In the genomic region with DNA sequence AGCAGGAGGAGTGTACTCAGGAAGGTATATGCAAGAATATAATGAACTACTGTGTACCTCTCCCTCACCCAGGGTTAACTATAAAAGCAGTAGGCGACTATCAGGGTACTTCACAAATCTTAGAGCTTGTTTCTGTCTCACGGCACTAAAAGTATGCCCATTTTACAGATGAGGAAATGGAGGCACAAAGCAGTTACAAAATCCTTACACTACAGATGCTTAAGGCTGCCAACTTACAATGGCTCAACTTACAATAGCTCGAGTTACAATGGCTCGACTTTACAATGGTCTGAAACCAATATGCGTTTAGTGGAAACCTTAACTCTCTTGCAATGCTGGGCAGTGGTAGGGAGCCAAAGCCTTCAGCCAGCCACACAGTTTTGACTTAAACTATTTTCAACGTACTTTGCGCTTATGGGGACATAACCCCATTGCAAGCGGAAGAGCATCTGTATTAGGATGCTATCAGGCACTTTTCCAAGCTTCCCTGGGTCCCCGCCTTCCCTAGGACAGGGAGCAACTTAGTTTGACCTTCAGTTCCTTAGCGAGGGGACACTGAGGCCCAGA, we compare ENCODE assay signal across 19 cellular contexts. TPM values are rescaled to one million over a fixed set of nuclear protein-coding genes. Genes with fewer than 3 reads are reported as not detected.
DNase-seq lines count a peak whose midpoint lies in the region; ATAC-seq, FAIRE-seq and TF ChIP-seq lines count a peak whose summit lies in the region.
"Had no signal": no experiment of that assay in that cellular context is flagged by ENCODE, and none has a peak within 500 bp of the region (broad histone marks: within the 10 kb centered on the region; RNA-seq: fewer than 3 reads in every experiment).

No MANE protein-coding gene starts in this region.

- H3K9me3 ChIP-seq in K562 (replicated peaks; ENCODE audit: control insufficient read depth, insufficient read depth, low read depth, low read length), result no peaks in the 10 kb centered on the region
- H3K9me3 ChIP-seq: HAP-1, SJCRH30 had no signal

- peaks cover 13 to 58% of the 10 kb centered on the region in 2 experiments; a peak in 4 of 5 replicates for H3K27me3 ChIP-seq in K562 (ENCODE audit: control insufficient read depth in 2 of 2, insufficient read depth in 2 of 2, low read length in 2 of 2)
- H3K27me3 ChIP-seq: SJCRH30 had no signal

- TF ChIP-seq RAD21 in K562 (CRISPR knock-in tag; conservative IDR thresholded peaks at IDR 0.05 in 1 of 2, IDR thresholded peaks at IDR 0.05 in 1 of 2), result no peak

- WGBS in K562 (ENCODE audit: insufficient coverage, low coverage, missing lambda C conversion rate), result 3% methylated on average over 10 of the region's 10 CpGs

- no peak overlapping the region for H3K27ac ChIP-seq in K562 (ENCODE audit: extremely low read depth, low read depth, low read length)
- H3K27ac ChIP-seq: RWPE1, SJCRH30 had no signal

- in situ Hi-C loops in K562 (cut with MboI), result no loop called here

- no peak for TF ChIP-seq EP300 in K562 (IDR thresholded peaks at IDR 0.05; ENCODE audit: low read length)

- H3K4me2 ChIP-seq in K562 (ENCODE audit: insufficient read depth, low read length), result no peak overlapping the region

- H3K27me3 Mint-ChIP-seq in activated CD8-positive, alpha-beta T cell treated with anti-CD3 and anti-CD28 coated beads, Interleukin-2, amount 10 ng/mL, durations not matched to agents 7 days and 5 days (ENCODE audit: low read depth), result peaks cover 13% of the 10 kb centered on the region

- CTCF ChIA-PET in K562 (lab: Yijun Ruan, JAX; ENCODE audit: low intra/inter-chr PET ratio), result no interaction called here
- CTCF ChIA-PET in activated CD8-positive, alpha-beta T cell treated with anti-CD3 and anti-CD28 coated beads, Interleukin-2, amount 10 ng/mL, durations not matched to agents 7 days and 5 days (lab: Charles Lee), result interaction anchor here (1.2 to 3.4 kb wide), 2 partner anchors 17 to 129 kb away, joined by 3 to 19 read pairs; partner anchors contain the start of gene TRAPPC5

- H3K9me1 ChIP-seq in K562 (ENCODE audit: control insufficient read depth, insufficient read depth, low read length), result no peaks in the 10 kb centered on the region

- no peaks in the 10 kb centered on the region; the same call in 1 of the 2 replicates for H4K20me1 ChIP-seq in K562 (replicated peaks; ENCODE audit: control insufficient read depth, insufficient read depth, low read length)

- peak; percentile 41 for FAIRE-seq in GM18507 (lab: Jason Lieb, UNC)
- no peak for FAIRE-seq in K562 (lab: Jason Lieb, UNC)

- ATAC-seq in K562, result no peak
- no peak for ATAC-seq in activated CD8-positive, alpha-beta T cell treated with anti-CD3 and anti-CD28 coated beads, Interleukin-2, amount 10 ng/mL, durations not matched to agents 7 days and 5 days
- ATAC-seq in HG03442 (IDR thresholded peaks at IDR 0.05; ENCODE audit: unreplicated experiment), result no peak

- peaks cover 10% of the 10 kb centered on the region for H3K4me1 Mint-ChIP-seq in activated CD8-positive, alpha-beta T cell treated with anti-CD3 and anti-CD28 coated beads, Interleukin-2, amount 10 ng/mL, durations not matched to agents 7 days and 5 days (ENCODE audit: low read depth)

- no peak for TF ChIP-seq CTCF in K562 (IDR thresholded peaks at IDR 0.05 in 2 of 3, conservative IDR thresholded peaks at IDR 0.05 in 1 of 3; ENCODE audit: insufficient read depth in 2 of 3, low read depth in 1 of 3, low read length in 3 of 3)

- no peak for TF ChIP-seq POLR2A in K562 (conservative IDR thresholded peaks at IDR 0.05)

- H3K9me3 Mint-ChIP-seq in activated CD8-positive, alpha-beta T cell treated with anti-CD3 and anti-CD28 coated beads, Interleukin-2, amount 10 ng/mL, durations not matched to agents 7 days and 5 days (ENCODE audit: insufficient read depth), result no peaks in the 10 kb centered on the region
- H3K9me3 Mint-ChIP-seq: CD14-positive monocyte had no signal

- peaks cover 2 to 8% of the 10 kb centered on the region in 2 experiments; a peak in 4 of 5 replicates for H3K4me1 ChIP-seq in K562 (replicated peaks in 1 of 2; ENCODE audit: control insufficient read depth in 2 of 2, insufficient read depth in 2 of 2, low read length in 2 of 2)
- H3K4me1 ChIP-seq: HAP-1, SJCRH30 had no signal

- intact Hi-C loops in K562 (cut with micrococcal nuclease), result no loop called here

- no peak overlapping the region for H2AFZ ChIP-seq in K562 (ENCODE audit: low read depth, low read length)

- peak overlapping the region; percentile 80; the same call in 1 of the 2 replicates for H3K4me3 ChIP-seq in GM08714 (ENCODE audit: low read length)
- H3K4me3 ChIP-seq in K562, result no peak overlapping the region
- H3K4me3 ChIP-seq: HAP-1, SJCRH30 had no signal

- H3K9ac ChIP-seq in K562 (ENCODE audit: insufficient read depth in 1 of 2, low read depth in 2 of 2, low read length in 2 of 2), result no peak overlapping the region

- no peaks in the 10 kb centered on the region for H3K79me2 ChIP-seq in K562 (ENCODE audit: control insufficient read depth, insufficient read depth, low read length)

- H3K4me3 Mint-ChIP-seq in activated CD8-positive, alpha-beta T cell treated with anti-CD3 and anti-CD28 coated beads, Interleukin-2, amount 10 ng/mL, durations not matched to agents 7 days and 5 days, result no peak overlapping the region

- H3K27ac Mint-ChIP-seq in activated CD8-positive, alpha-beta T cell treated with anti-CD3 and anti-CD28 coated beads, Interleukin-2, amount 10 ng/mL, durations not matched to agents 7 days and 5 days, result no peak overlapping the region

- POLR2A ChIA-PET in K562 (lab: Yijun Ruan, JAX), result interaction anchor here (0.7 to 1.8 kb wide), 4 partner anchors 8 to 200 kb away, joined by 3 to 4 read pairs (median 3); a partner anchor contains a TSS
- POLR2A ChIA-PET in activated CD8-positive, alpha-beta T cell treated with anti-CD3 and anti-CD28 coated beads, Interleukin-2, amount 10 ng/mL, durations not matched to agents 7 days and 5 days (lab: Charles Lee), result interaction anchor here (1.3 kb wide), 1 partner anchor 9 kb away, joined by 3 read pairs; no protein-coding TSS in a partner anchor

- DNase-seq in GM18507 (ENCODE audit: extremely low spot score, insufficient read length, low read depth) (no peak), K562 (ENCODE audit: extremely low read depth in 1 of 4, low spot score in 3 of 4) (no peak), NCI-H1417 (lab: John Stamatoyannopoulos, UW) (no peak)
- DNase-seq in activated CD8-positive, alpha-beta T cell treated with anti-CD3 and anti-CD28 coated beads, Interleukin-2, amount 10 ng/mL, durations not matched to agents 7 days and 5 days, result no peak
- DNase-seq: DMS 273 treated with DMSO at 0.1 percent for 48 hours, GDM1, NCI-H1048, NCI-H146, NCI-H2081, NCI-H748 treated with DMSO at 0.1 percent for 48 hours, OCI-M1, SJCRH30 had no signal

- H3K36me3 Mint-ChIP-seq in activated CD8-positive, alpha-beta T cell treated with anti-CD3 and anti-CD28 coated beads, Interleukin-2, amount 10 ng/mL, durations not matched to agents 7 days and 5 days (ENCODE audit: low read depth), result no peaks in the 10 kb centered on the region

- H3K36me3 ChIP-seq in K562 (ENCODE audit: control insufficient read depth, insufficient read depth, low read length), result no peaks in the 10 kb centered on the region
- H3K36me3 ChIP-seq: HAP-1, SJCRH30 had no signal

- BruUV-seq in K562 (replicated peaks; lab: Mats Ljungman, UMichigan), result no TSS peak

RNA-seq across cellular contexts. Expression of gene FCER2, which starts 4.1 kb away (rescaled TPM):
- total RNA-seq in K562 (2011; cell fraction: chromatin; rRNA removed; ENCODE audit: low replicate concordance), result 0.19 TPM in 1 of 2 replicates, not detected in the other
- not detected in 2 replicates for total RNA-seq in K562 (2011; cell fraction: nucleolus; rRNA removed)
- not detected in 2 replicates for total RNA-seq in K562 (2011; cell fraction: nucleoplasm; rRNA removed)
- total RNA-seq in K562 (2014; rRNA removed) (not detected in 2 replicates), K562 (2014; rRNA removed; fragmentation: Illumina TruSeq; extraction: Trizol) (not detected in 2 replicates), K562 (2015; rRNA removed; fragmentation: Illumina TruSeq; extraction: Trizol) (not detected in 2 replicates), K562 (2021) (0.11 and 0.38 TPM in 2 replicates)
- polyA plus RNA-seq in K562 (2011; rRNA removed) (not detected in 2 replicates), K562 (2014; fragmentation: Illumina TruSeq; extraction: Trizol) (not detected in 2 replicates), K562 (2014; fragmentation: Nextera tagmentation; extraction: Ambion mirVana) (not detected), K562 (2014; rRNA removed) (not detected in 2 replicates)
- 0.04 TPM in 2 replicates for polyA plus RNA-seq in K562 (2011; cell fraction: cytosol; rRNA removed)
- polyA plus RNA-seq in K562 (2011; cell fraction: nucleus; rRNA removed), result 0.17 TPM in 1 of 2 replicates, not detected in the other
- 0.17 TPM in 1 of 2 replicates, not detected in the other for polyA plus RNA-seq in K562 (2012)
- polyA minus RNA-seq in K562 (2011; rRNA and poly(A)+ RNA removed), result not detected in 2 replicates
- polyA minus RNA-seq in K562 (2011; cell fraction: cytosol; rRNA and poly(A)+ RNA removed), result not detected in 2 replicates
- not detected in 2 replicates for polyA minus RNA-seq in K562 (2011; cell fraction: nucleus; rRNA and poly(A)+ RNA removed)
- under 1 TPM; 0.29 to 0.31 TPM for total RNA-seq in activated CD8-positive, alpha-beta T cell treated with anti-CD3 and anti-CD28 coated beads, Interleukin-2, amount 10 ng/mL, durations not matched to agents 7 days and 5 days
- total RNA-seq: MCF 10A, NCI-H460, SJCRH30 had no signal

RNA-seq across cellular contexts. Expression of gene TRAPPC5, which starts 17.2 kb away (rescaled TPM):
- total RNA-seq in K562 (2011; cell fraction: chromatin; rRNA removed; ENCODE audit: low replicate concordance), result 2.3 and 11.2 TPM in 2 replicates
- 11.8 and 15.7 TPM in 2 replicates for total RNA-seq in K562 (2011; cell fraction: nucleolus; rRNA removed)
- total RNA-seq in K562 (2011; cell fraction: nucleoplasm; rRNA removed), result 8.2 and 13.0 TPM in 2 replicates
- total RNA-seq in K562 (2014; rRNA removed), result 76.2 and 82.6 TPM in 2 replicates
- total RNA-seq in K562 (2014; rRNA removed; fragmentation: Illumina TruSeq; extraction: Trizol), result 0.99 and 2.7 TPM in 2 replicates
- total RNA-seq in K562 (2015; rRNA removed; fragmentation: Illumina TruSeq; extraction: Trizol), result 40.9 and 42.0 TPM in 2 replicates
- total RNA-seq in K562 (2021), result 76.9 and 81.9 TPM in 2 replicates
- polyA plus RNA-seq in K562 (2011; rRNA removed), result 29.3 and 56.7 TPM in 2 replicates
- polyA plus RNA-seq in K562 (2011; cell fraction: cytosol; rRNA removed), result 24.8 and 87.6 TPM in 2 replicates
- polyA plus RNA-seq in K562 (2011; cell fraction: nucleus; rRNA removed), result 27.0 and 33.8 TPM in 2 replicates
- 62.7 and 107 TPM in 2 replicates for polyA plus RNA-seq in K562 (2012)
- polyA plus RNA-seq in K562 (2014; fragmentation: Illumina TruSeq; extraction: Trizol), result 3.9 and 21.4 TPM in 2 replicates
- 1 to 10 TPM; 2.0 to 4.2 TPM for polyA plus RNA-seq in K562 (2014; fragmentation: Nextera tagmentation; extraction: Ambion mirVana)
- 45.2 and 53.1 TPM in 2 replicates for polyA plus RNA-seq in K562 (2014; rRNA removed)
- 14.1 and 25.3 TPM in 2 replicates for polyA minus RNA-seq in K562 (2011; rRNA and poly(A)+ RNA removed)
- 34.8 and 50.1 TPM in 2 replicates for polyA minus RNA-seq in K562 (2011; cell fraction: cytosol; rRNA and poly(A)+ RNA removed)
- 3.0 and 11.8 TPM in 2 replicates for polyA minus RNA-seq in K562 (2011; cell fraction: nucleus; rRNA and poly(A)+ RNA removed)
- 10 to 100 TPM; 92.8 to 95.1 TPM for total RNA-seq in activated CD8-positive, alpha-beta T cell treated with anti-CD3 and anti-CD28 coated beads, Interleukin-2, amount 10 ng/mL, durations not matched to agents 7 days and 5 days

RNA-seq across cellular contexts. Expression of gene MCEMP1, which starts 20.9 kb away (rescaled TPM):
- total RNA-seq in K562 (2011; cell fraction: chromatin; rRNA removed; ENCODE audit: low replicate concordance), result 3.0 TPM in 2 replicates
- total RNA-seq in K562 (2011; cell fraction: nucleolus; rRNA removed), result 2.2 and 3.3 TPM in 2 replicates
- 3.3 and 5.6 TPM in 2 replicates for total RNA-seq in K562 (2011; cell fraction: nucleoplasm; rRNA removed)
- total RNA-seq in K562 (2014; rRNA removed) (0.18 and 0.37 TPM in 2 replicates), K562 (2014; rRNA removed; fragmentation: Illumina TruSeq; extraction: Trizol) (0.26 and 0.33 TPM in 2 replicates), K562 (2015; rRNA removed; fragmentation: Illumina TruSeq; extraction: Trizol) (0.08 and 0.11 TPM in 2 replicates), K562 (2021) (0.51 and 0.63 TPM in 2 replicates)
- polyA plus RNA-seq in K562 (2011; rRNA removed) (0.79 and 1.8 TPM in 2 replicates), K562 (2014; fragmentation: Illumina TruSeq; extraction: Trizol) (0.49 and 0.68 TPM in 2 replicates), K562 (2014; fragmentation: Nextera tagmentation; extraction: Ambion mirVana) (under 1 TPM; 0.81 to 0.94 TPM), K562 (2014; rRNA removed) (0.49 and 0.65 TPM in 2 replicates)
- 0.93 and 1.3 TPM in 2 replicates for polyA plus RNA-seq in K562 (2011; cell fraction: cytosol; rRNA removed)
- 1.5 and 2.3 TPM in 2 replicates for polyA plus RNA-seq in K562 (2011; cell fraction: nucleus; rRNA removed)
- 0.78 and 5.4 TPM in 2 replicates for polyA plus RNA-seq in K562 (2012)
- 0.87 and 1.2 TPM in 2 replicates for polyA minus RNA-seq in K562 (2011; rRNA and poly(A)+ RNA removed)
- polyA minus RNA-seq in K562 (2011; cell fraction: cytosol; rRNA and poly(A)+ RNA removed), result 0.67 TPM in 1 of 2 replicates, not detected in the other
- 0.13 TPM in 1 of 2 replicates, not detected in the other for polyA minus RNA-seq in K562 (2011; cell fraction: nucleus; rRNA and poly(A)+ RNA removed)
- total RNA-seq in activated CD8-positive, alpha-beta T cell treated with anti-CD3 and anti-CD28 coated beads, Interleukin-2, amount 10 ng/mL, durations not matched to agents 7 days and 5 days, result not detected
- total RNA-seq: NCI-H460, SJCRH30 had no signal

RNA-seq across cellular contexts. Expression of gene RETN, which starts 29.0 kb away (rescaled TPM):
- not detected in 2 replicates for total RNA-seq in K562 (2011; cell fraction: chromatin; rRNA removed; ENCODE audit: low replicate concordance)
- not detected in 2 replicates for total RNA-seq in K562 (2011; cell fraction: nucleolus; rRNA removed)
- not detected in 2 replicates for total RNA-seq in K562 (2011; cell fraction: nucleoplasm; rRNA removed)
- total RNA-seq in K562 (2014; rRNA removed) (not detected in 2 replicates), K562 (2014; rRNA removed; fragmentation: Illumina TruSeq; extraction: Trizol) (not detected in 2 replicates), K562 (2015; rRNA removed; fragmentation: Illumina TruSeq; extraction: Trizol) (not detected in 2 replicates), K562 (2021) (not detected in 2 replicates)
- polyA plus RNA-seq in K562 (2011; rRNA removed) (not detected in 2 replicates), K562 (2014; fragmentation: Illumina TruSeq; extraction: Trizol) (not detected in 2 replicates), K562 (2014; fragmentation: Nextera tagmentation; extraction: Ambion mirVana) (not detected), K562 (2014; rRNA removed) (not detected in 2 replicates)
- not detected in 2 replicates for polyA plus RNA-seq in K562 (2011; cell fraction: cytosol; rRNA removed)
- polyA plus RNA-seq in K562 (2011; cell fraction: nucleus; rRNA removed), result not detected in 2 replicates
- not detected in 2 replicates for polyA plus RNA-seq in K562 (2012)
- not detected in 2 replicates for polyA minus RNA-seq in K562 (2011; rRNA and poly(A)+ RNA removed)
- not detected in 2 replicates for polyA minus RNA-seq in K562 (2011; cell fraction: cytosol; rRNA and poly(A)+ RNA removed)
- not detected in 2 replicates for polyA minus RNA-seq in K562 (2011; cell fraction: nucleus; rRNA and poly(A)+ RNA removed)
- 1 to 10 TPM; 2.2 to 3.0 TPM for total RNA-seq in activated CD8-positive, alpha-beta T cell treated with anti-CD3 and anti-CD28 coated beads, Interleukin-2, amount 10 ng/mL, durations not matched to agents 7 days and 5 days
- total RNA-seq: MCF 10A, NCI-H460, SJCRH30 had no signal

RNA-seq across cellular contexts. Expression of gene CLEC4G, which starts 34.1 kb away (rescaled TPM):
- not detected in 2 replicates for total RNA-seq in K562 (2011; cell fraction: chromatin; rRNA removed; ENCODE audit: low replicate concordance)
- not detected in 2 replicates for total RNA-seq in K562 (2011; cell fraction: nucleolus; rRNA removed)
- not detected in 2 replicates for total RNA-seq in K562 (2011; cell fraction: nucleoplasm; rRNA removed)
- not detected in 2 replicates for total RNA-seq in K562 (2014; rRNA removed)
- total RNA-seq in K562 (2014; rRNA removed; fragmentation: Illumina TruSeq; extraction: Trizol), result not detected in 2 replicates
- not detected in 2 replicates for total RNA-seq in K562 (2015; rRNA removed; fragmentation: Illumina TruSeq; extraction: Trizol)
- not detected in 2 replicates for total RNA-seq in K562 (2021)
- polyA plus RNA-seq in K562 (2011; rRNA removed), result not detected in 2 replicates
- polyA plus RNA-seq in K562 (2011; cell fraction: cytosol; rRNA removed), result not detected in 2 replicates
- not detected in 2 replicates for polyA plus RNA-seq in K562 (2011; cell fraction: nucleus; rRNA removed)
- not detected in 2 replicates for polyA plus RNA-seq in K562 (2012)
- not detected in 2 replicates for polyA plus RNA-seq in K562 (2014; fragmentation: Illumina TruSeq; extraction: Trizol)
- polyA plus RNA-seq in K562 (2014; fragmentation: Nextera tagmentation; extraction: Ambion mirVana), result not detected
- polyA plus RNA-seq in K562 (2014; rRNA removed), result not detected in 2 replicates
- not detected in 2 replicates for polyA minus RNA-seq in K562 (2011; rRNA and poly(A)+ RNA removed)
- polyA minus RNA-seq in K562 (2011; cell fraction: cytosol; rRNA and poly(A)+ RNA removed), result not detected in 2 replicates
- not detected in 2 replicates for polyA minus RNA-seq in K562 (2011; cell fraction: nucleus; rRNA and poly(A)+ RNA removed)
- total RNA-seq in activated CD8-positive, alpha-beta T cell treated with anti-CD3 and anti-CD28 coated beads, Interleukin-2, amount 10 ng/mL, durations not matched to agents 7 days and 5 days, result not detected
- total RNA-seq: MCF 10A, NCI-H460, SJCRH30 had no signal
